ENCODE assay signal across 24 cellular contexts in the genomic region with DNA sequence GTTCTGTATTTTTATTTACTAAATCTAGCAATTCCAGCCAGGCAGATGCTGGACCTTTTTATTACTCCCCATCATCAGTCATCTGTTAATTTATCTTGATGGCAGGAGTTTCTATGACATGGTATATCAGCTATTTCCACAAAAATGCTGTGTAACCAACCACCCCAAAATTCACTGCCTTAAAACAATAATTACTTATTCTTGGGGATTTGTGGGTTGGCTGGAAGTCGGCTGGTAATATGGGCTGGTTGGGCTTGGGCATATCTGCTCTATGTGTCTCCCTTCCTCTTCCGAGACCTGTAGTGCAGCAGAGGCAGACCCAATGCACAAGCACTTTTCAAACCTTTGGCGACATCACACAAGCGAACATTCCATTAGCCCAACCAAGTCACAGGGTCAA.
A peak's percentile ranks its signal among the peaks of the same experiment; 100 is the strongest.
DNase-seq lines count a peak whose midpoint lies in the region; ATAC-seq, FAIRE-seq and TF ChIP-seq lines count a peak whose summit lies in the region.
"Had no signal": no experiment of that assay in that cellular context is flagged by ENCODE, and none has a peak within 500 bp of the region (broad histone marks: within the 10 kb centered on the region; RNA-seq: fewer than 3 reads in every experiment).

No MANE protein-coding gene starts in this region.

- H3K9me3 Mint-ChIP-seq in astrocyte (ENCODE audit: unreplicated experiment) (peaks cover 2% of the 10 kb centered on the region), nephron progenitor cell (peaks cover 20% of the 10 kb centered on the region)
- H3K9me3 Mint-ChIP-seq: activated naive CD4-positive, alpha-beta T cell treated with anti-CD3 and anti-CD28 coated beads, Interleukin-2, amount 10 ng/mL, durations not matched to agents 7 days and 5 days; T-helper 2 cell treated with Interferon-gamma antibody and Interleukin-4, amounts not matched to agents 5 μg/mL and 100 μg/mL, for 36 hours had no signal

- no peak overlapping the region for H3K4me3 ChIP-seq in astrocyte (ENCODE audit: insufficient read depth, low read depth, low read length)
- H3K4me3 ChIP-seq: psoas muscle, SK-N-MC, skin epidermis, upper lobe of right lung had no signal

- TF ChIP-seq CTCF in astrocyte (IDR thresholded peaks at IDR 0.05; ENCODE audit: insufficient read depth, low read depth, low read length) (no peak), nephron progenitor cell (IDR thresholded peaks at IDR 0.05) (no peak)

- no peak for FAIRE-seq in astrocyte (lab: Jason Lieb, UNC)
- FAIRE-seq: endothelial cell of umbilical vein, RCC 7860 had no signal

- H3K27me3 Mint-ChIP-seq in astrocyte (ENCODE audit: low read depth, unreplicated experiment) (no peaks in the 10 kb centered on the region), nephron progenitor cell (ENCODE audit: low read depth, poor library complexity) (peaks cover 4% of the 10 kb centered on the region)

- H3K36me3 ChIP-seq in astrocyte (ENCODE audit: insufficient read depth, low read length): no peaks in the 10 kb centered on the region
- H3K36me3 ChIP-seq: heart right ventricle, upper lobe of right lung had no signal

- peaks cover 15% of the 10 kb centered on the region for H3K4me1 Mint-ChIP-seq in astrocyte (ENCODE audit: low read depth, unreplicated experiment)
- peaks cover 44% of the 10 kb centered on the region for H3K4me1 Mint-ChIP-seq in nephron progenitor cell
- H3K4me1 Mint-ChIP-seq: activated naive CD4-positive, alpha-beta T cell treated with anti-CD3 and anti-CD28 coated beads, Interleukin-2, amount 10 ng/mL, durations not matched to agents 7 days and 5 days had no signal

- no peaks in the 10 kb centered on the region for H3K9me3 ChIP-seq in astrocyte (ENCODE audit: insufficient read depth, low read depth, low read length)
- H3K9me3 ChIP-seq: psoas muscle, upper lobe of right lung had no signal

- H2AFZ ChIP-seq in astrocyte (ENCODE audit: low read depth, low read length): no peak overlapping the region

- peaks cover 22% of the 10 kb centered on the region for H3K4me1 ChIP-seq in astrocyte (ENCODE audit: insufficient read depth, low read length)
- H3K4me1 ChIP-seq: upper lobe of right lung had no signal

- H3K4me3 Mint-ChIP-seq in astrocyte (ENCODE audit: unreplicated experiment) (no peak overlapping the region), nephron progenitor cell (no peak overlapping the region)
- H3K4me3 Mint-ChIP-seq: activated CD8-positive, alpha-beta memory T cell treated with anti-CD3 and anti-CD28 coated beads, Interleukin-2, amount 10 ng/mL, durations not matched to agents 7 days and 5 days; activated naive CD4-positive, alpha-beta T cell treated with anti-CD3 and anti-CD28 coated beads, Interleukin-2, amount 10 ng/mL, durations not matched to agents 7 days and 5 days; T-helper 2 cell treated with Interferon-gamma antibody and Interleukin-4, amounts not matched to agents 5 μg/mL and 100 μg/mL, for 36 hours had no signal

- no peak overlapping the region for H3K4me2 ChIP-seq in astrocyte (ENCODE audit: low read length)

- H3K27ac Mint-ChIP-seq in astrocyte (ENCODE audit: unreplicated experiment) (no peak overlapping the region), nephron progenitor cell (peak overlapping the region; percentile 31)
- H3K27ac Mint-ChIP-seq: activated CD8-positive, alpha-beta memory T cell treated with anti-CD3 and anti-CD28 coated beads, Interleukin-2, amount 10 ng/mL, durations not matched to agents 7 days and 5 days; activated naive CD4-positive, alpha-beta T cell treated with anti-CD3 and anti-CD28 coated beads, Interleukin-2, amount 10 ng/mL, durations not matched to agents 7 days and 5 days; T-helper 2 cell treated with Interferon-gamma antibody and Interleukin-4, amounts not matched to agents 5 μg/mL and 100 μg/mL, for 36 hours had no signal

- no peaks in the 10 kb centered on the region for H4K20me1 ChIP-seq in astrocyte (ENCODE audit: insufficient read depth, low read length)

- no peaks in the 10 kb centered on the region for H3K27me3 ChIP-seq in astrocyte (ENCODE audit: insufficient read depth, low read length)
- H3K27me3 ChIP-seq: dorsolateral prefrontal cortex, heart right ventricle, upper lobe of right lung had no signal

- H3K27ac ChIP-seq in astrocyte (ENCODE audit: low read depth, low read length): no peak overlapping the region
- H3K27ac ChIP-seq: C4-2B, SK-N-MC, skin epidermis, upper lobe of right lung had no signal

- ATAC-seq in HG03469 (IDR thresholded peaks at IDR 0.05; ENCODE audit: unreplicated experiment): no peak
- no peak for ATAC-seq in HG03442 (IDR thresholded peaks at IDR 0.05; ENCODE audit: unreplicated experiment)
- ATAC-seq: activated CD8-positive, alpha-beta memory T cell treated with anti-CD3 and anti-CD28 coated beads, Interleukin-2, amount 10 ng/mL, durations not matched to agents 7 days and 5 days had no signal

- H3K9ac ChIP-seq in astrocyte (ENCODE audit: low read length): no peak overlapping the region

- DNase-seq in EL: peak; percentile 62
- peak; percentile 64 for DNase-seq in LHCN-M2 (ENCODE audit: low read depth)
- DNase-seq in astrocyte (ENCODE audit: low read depth): peak; percentile 82
- DNase-seq in nephron progenitor cell: no peak
- DNase-seq in NCI-H146 treated with DMSO at 0.1 percent for 48 hours (lab: John Stamatoyannopoulos, UW; ENCODE audit: unreplicated experiment): no peak
- DNase-seq: activated CD4-positive, alpha-beta T cell treated with anti-CD3 and anti-CD28 coated beads, Interleukin-2, amount 50 U/mL, for 1 hour; activated CD8-positive, alpha-beta memory T cell treated with anti-CD3 and anti-CD28 coated beads, Interleukin-2, amount 10 ng/mL, durations not matched to agents 7 days and 5 days; activated naive CD4-positive, alpha-beta T cell treated with anti-CD3 and anti-CD28 coated beads, Interleukin-2, amount 10 ng/mL, durations not matched to agents 7 days and 5 days; DND-41; heart right ventricle; KG1; MV-4-11; NK-92 treated with Interleukin-12 subunit alpha and Interleukin-12 subunit beta, amount 100 ng/mL, for 24 hours; psoas muscle; upper lobe of right lung had no signal

- no peaks in the 10 kb centered on the region for H3K79me2 ChIP-seq in astrocyte (ENCODE audit: insufficient read depth, low read length)

- H3K36me3 Mint-ChIP-seq in astrocyte (ENCODE audit: low read depth, unreplicated experiment): no peaks in the 10 kb centered on the region
- H3K36me3 Mint-ChIP-seq in nephron progenitor cell (ENCODE audit: low read depth): peaks cover 8% of the 10 kb centered on the region
- H3K36me3 Mint-ChIP-seq: activated CD8-positive, alpha-beta memory T cell treated with anti-CD3 and anti-CD28 coated beads, Interleukin-2, amount 10 ng/mL, durations not matched to agents 7 days and 5 days; activated naive CD4-positive, alpha-beta T cell treated with anti-CD3 and anti-CD28 coated beads, Interleukin-2, amount 10 ng/mL, durations not matched to agents 7 days and 5 days had no signal

Comparison
In these comparisons a context has a peak if more than half of its experiments do, and no peak if none do; other contexts are left out.
1. DNase-seq: peak in EL (single experiment), LHCN-M2 (single experiment) and astrocyte (single experiment); none in nephron progenitor cell (single experiment) and NCI-H146 treated with DMSO at 0.1 percent for 48 hours (single experiment).